Comparison of ENCODE assay signal across 1 cellular context in genomic region chr2:140580799-140581198, GRCh38.
TF ChIP-seq lines count a peak whose summit lies in the region.

No MANE protein-coding gene starts in this region.

TF ChIP-seq in SK-N-SH, 30 proteins besides CTCF, POLR2A, EP300 and RAD21 (continued from another document):
- TF ChIP-seq USF2 (IDR thresholded peaks at IDR 0.05; ENCODE audit: borderline replicate concordance, low read depth, low read length) (no peak), ELF1 (IDR thresholded peaks at IDR 0.05) (no peak), SIN3A (IDR thresholded peaks at IDR 0.05; ENCODE audit: borderline replicate concordance, low read depth, low read length) (no peak), GABPA (IDR thresholded peaks at IDR 0.05; ENCODE audit: low read depth) (no peak), TAF1 (IDR thresholded peaks at IDR 0.05; ENCODE audit: borderline replicate concordance, low read depth, low read length) (no peak), JUND (IDR thresholded peaks at IDR 0.05) (no peak), MXI1 (IDR thresholded peaks at IDR 0.05; ENCODE audit: low read depth, low read length) (no peak), FOXM1 (IDR thresholded peaks at IDR 0.05; ENCODE audit: low read depth) (no peak), SMC3 (IDR thresholded peaks at IDR 0.05; ENCODE audit: low read depth, low read length) (no peak), IRF3 (IDR thresholded peaks at IDR 0.05; ENCODE audit: low read depth, low read length) (no peak), CHD2 (IDR thresholded peaks at IDR 0.05; ENCODE audit: low read length, partially characterized antibody) (no peak)
- TF ChIP-seq, protein P1, sequence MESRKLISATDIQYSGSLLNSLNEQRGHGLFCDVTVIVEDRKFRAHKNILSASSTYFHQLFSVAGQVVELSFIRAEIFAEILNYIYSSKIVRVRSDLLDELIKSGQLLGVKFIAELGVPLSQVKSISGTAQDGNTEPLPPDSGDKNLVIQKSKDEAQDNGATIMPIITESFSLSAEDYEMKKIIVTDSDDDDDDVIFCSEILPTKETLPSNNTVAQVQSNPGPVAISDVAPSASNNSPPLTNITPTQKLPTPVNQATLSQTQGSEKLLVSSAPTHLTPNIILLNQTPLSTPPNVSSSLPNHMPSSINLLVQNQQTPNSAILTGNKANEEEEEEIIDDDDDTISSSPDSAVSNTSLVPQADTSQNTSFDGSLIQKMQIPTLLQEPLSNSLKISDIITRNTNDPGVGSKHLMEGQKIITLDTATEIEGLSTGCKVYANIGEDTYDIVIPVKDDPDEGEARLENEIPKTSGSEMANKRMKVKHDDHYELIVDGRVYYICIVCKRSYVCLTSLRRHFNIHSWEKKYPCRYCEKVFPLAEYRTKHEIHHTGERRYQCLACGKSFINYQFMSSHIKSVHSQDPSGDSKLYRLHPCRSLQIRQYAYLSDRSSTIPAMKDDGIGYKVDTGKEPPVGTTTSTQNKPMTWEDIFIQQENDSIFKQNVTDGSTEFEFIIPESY (IDR thresholded peaks at IDR 0.05; ENCODE audit: borderline replicate concordance, low read depth) = no peak
